In genomic region chr9:107548298-107549142, GRCh38 we compare ENCODE assay signal across 8 cellular contexts. TPM values are rescaled to one million over a fixed set of nuclear protein-coding genes. Genes with fewer than 3 reads are reported as not detected.
DNase-seq lines count a peak whose midpoint lies in the region; ATAC-seq and TF ChIP-seq lines count a peak whose summit lies in the region.

No MANE protein-coding gene starts in this region.

- H3K27me3 Mint-ChIP-seq in progenitor cell of endocrine pancreas = peaks cover 93% of the 10 kb centered on the region

- H3K4me3 ChIP-seq in epithelial cell of esophagus (ENCODE audit: low read length) = no peak overlapping the region

- H3K4me1 Mint-ChIP-seq in progenitor cell of endocrine pancreas (ENCODE audit: low read depth) = peaks cover 4% of the 10 kb centered on the region

- H3K36me3 Mint-ChIP-seq in progenitor cell of endocrine pancreas (ENCODE audit: insufficient read depth) = no peaks in the 10 kb centered on the region

- peaks cover 3% of the 10 kb centered on the region for H3K9me3 Mint-ChIP-seq in progenitor cell of endocrine pancreas (ENCODE audit: low read depth)

- DNase-seq in CD1c-positive myeloid dendritic cell (ENCODE audit: extremely low spot score) (peak; percentile 77), NOMO-1 (lab: John Stamatoyannopoulos, UW; ENCODE audit: unreplicated experiment in 2 of 2) (peak; percentile 65 to 94), epithelial cell of esophagus (ENCODE audit: low read depth) (peak; percentile 92), omental fat pad (ENCODE audit: low spot score) (no peak), progenitor cell of endocrine pancreas (ENCODE audit: low spot score, unreplicated experiment) (no peak), iPS-NIHi7 (ENCODE audit: extremely low spot score) (no peak), NCI-H2171 treated with DMSO at 0.1 percent for 48 hours (lab: John Stamatoyannopoulos, UW) (no peak)

- ATAC-seq in omental fat pad (ENCODE audit: low FRiP score) = peak; percentile 85
- no peak for ATAC-seq in GM19023 (IDR thresholded peaks at IDR 0.05; ENCODE audit: unreplicated experiment)

- no peak overlapping the region for H3K27ac Mint-ChIP-seq in progenitor cell of endocrine pancreas

- TF ChIP-seq CTCF in epithelial cell of esophagus (IDR thresholded peaks at IDR 0.05; ENCODE audit: insufficient read depth, low read depth, low read length, missing control alignments) (no peak), omental fat pad (IDR thresholded peaks at IDR 0.05) (no peak), progenitor cell of endocrine pancreas (IDR thresholded peaks at IDR 0.05; ENCODE audit: unreplicated experiment) (no peak)

- H3K4me3 Mint-ChIP-seq in progenitor cell of endocrine pancreas (ENCODE audit: low read depth) = no peak overlapping the region

RNA-seq across cellular contexts. Expression of gene KLF4, which starts 59.0 kb away (rescaled TPM):
- 100 to 1,000 TPM; 175 to 352 (median 244) TPM for total RNA-seq in omental fat pad
- total RNA-seq in progenitor cell of endocrine pancreas = 8.0 and 9.2 TPM in 2 replicates

Comparison
In these comparisons a context has a peak if more than half of its experiments do, and no peak if none do; other contexts are left out.
1. DNase-seq: peak in CD1c-positive myeloid dendritic cell (single experiment), NOMO-1 (2 of 2) and epithelial cell of esophagus (single experiment); none in omental fat pad (single experiment), progenitor cell of endocrine pancreas (single experiment), iPS-NIHi7 (single experiment) and NCI-H2171 treated with DMSO at 0.1 percent for 48 hours (single experiment).
2. RNA of gene KLF4, which starts 59.0 kb away (total RNA-seq): 175 to 352 TPM in omental fat pad; 8.0 to 9.2 TPM in progenitor cell of endocrine pancreas; every median in the first group is over 10 times any median in the second.